In genomic region chr13:37364024-37364423, GRCh38 we compare ENCODE assay signal across 23 cellular contexts.
DNase-seq lines count a peak whose midpoint lies in the region; ATAC-seq and TF ChIP-seq lines count a peak whose summit lies in the region.
"Had no signal": no experiment of that assay in that cellular context is flagged by ENCODE, and none has a peak within 500 bp of the region (broad histone marks: within the 10 kb centered on the region; RNA-seq: fewer than 3 reads in every experiment).

No MANE protein-coding gene starts in this region.

- in situ Hi-C loops in transverse colon (cut with MboI; ENCODE audit: low pct_ligation_motif_present in 1 of 4, low pct_unique_long_range_greater_than_20kb in 1 of 4, low sequenced_read_pairs in 3 of 4) = no loop called here

- H2AFZ ChIP-seq in MM.1S (ENCODE audit: low read length) = no peak overlapping the region

- H3K9ac ChIP-seq in MM.1S (ENCODE audit: low read length) = no peak overlapping the region

- no peaks in the 10 kb centered on the region for H3K9me3 ChIP-seq in right atrium auricular region
- no peaks in the 10 kb centered on the region for H3K9me3 ChIP-seq in right cardiac atrium (ENCODE audit: control insufficient read depth, low read length)
- no peaks in the 10 kb centered on the region for H3K9me3 ChIP-seq in transverse colon
- no peaks in the 10 kb centered on the region for H3K9me3 ChIP-seq in MM.1S (replicated peaks; ENCODE audit: insufficient read depth, low read length)
- H3K9me3 ChIP-seq: Caco-2, MG63 had no signal

- intact Hi-C loops in left ventricle myocardium superior (cut with micrococcal nuclease) = no loop called here
- intact Hi-C loops in right cardiac atrium (cut with DNase I) = no loop called here
- intact Hi-C loops in transverse colon (cut with DNase I; ENCODE audit: low total_unique reads) = no loop called here

- TF ChIP-seq CTCF in right atrium auricular region (IDR thresholded peaks at IDR 0.05) = no peak
- no peak for TF ChIP-seq CTCF in cardiac fibroblast (IDR thresholded peaks at IDR 0.05; ENCODE audit: low read depth, low read length)
- TF ChIP-seq CTCF in transverse colon (IDR thresholded peaks at IDR 0.05) = no peak
- no peak for TF ChIP-seq CTCF in MM.1S (IDR thresholded peaks at IDR 0.05; ENCODE audit: low read length)

- H3K4me1 ChIP-seq in right atrium auricular region (no peaks in the 10 kb centered on the region), right cardiac atrium (ENCODE audit: control insufficient read depth, insufficient read depth, low read length) (no peaks in the 10 kb centered on the region), transverse colon (no peaks in the 10 kb centered on the region), MM.1S (ENCODE audit: low read length) (no peaks in the 10 kb centered on the region)
- H3K4me1 ChIP-seq: Caco-2 had no signal

- no peaks in the 10 kb centered on the region for H3K9me2 ChIP-seq in MM.1S (replicated peaks; ENCODE audit: insufficient read depth, low read length)

- no peak for TF ChIP-seq EP300 in transverse colon (IDR thresholded peaks at IDR 0.05; ENCODE audit: low read depth)

- 70% methylated on average over 1 of the region's 1 CpG for WGBS in right cardiac atrium
- WGBS in transverse colon (ENCODE audit: low coverage in 1 of 2), 2 donors = 83 to 100% methylated on average over 1 of the region's 1 CpG

- DNase-seq in left ventricle myocardium superior (no peak), right atrium auricular region (ENCODE audit: low spot score) (no peak), cardiac fibroblast (ENCODE audit: low read depth in 2 of 2) (peak; percentile 35 to 73), right cardiac atrium (no peak), transverse colon (no peak), MM.1S (no peak), NCI-H524 (lab: John Stamatoyannopoulos, UW) (no peak)
- DNase-seq in activated naive CD4-positive, alpha-beta T cell (lab: John Stamatoyannopoulos, UW) = no peak
- DNase-seq: Caco-2; CD8-positive, alpha-beta T cell; DMS79; EL; GF-D8; KBM-7; MG63; NCI-H2029; NCI-H446 treated with DMSO at 0.1 percent for 48 hours; NCI-H526 treated with DMSO at 0.1 percent for 48 hours; SIG-M5 had no signal

- H3K79me2 ChIP-seq in MM.1S (ENCODE audit: low read length) = no peaks in the 10 kb centered on the region

- H3K27me3 ChIP-seq in right atrium auricular region = no peaks in the 10 kb centered on the region
- no peaks in the 10 kb centered on the region for H3K27me3 ChIP-seq in right cardiac atrium (ENCODE audit: control insufficient read depth, insufficient read depth)
- no peaks in the 10 kb centered on the region for H3K27me3 ChIP-seq in transverse colon
- H3K27me3 ChIP-seq in MM.1S (replicated peaks; ENCODE audit: insufficient read depth, low read length) = no peaks in the 10 kb centered on the region
- H3K27me3 ChIP-seq: MG63 had no signal

- no peaks in the 10 kb centered on the region for H3K36me3 ChIP-seq in right atrium auricular region
- H3K36me3 ChIP-seq in transverse colon = no peaks in the 10 kb centered on the region
- H3K36me3 ChIP-seq in MM.1S (replicated peaks; ENCODE audit: insufficient read depth, low read length) = no peaks in the 10 kb centered on the region
- H3K36me3 ChIP-seq: MG63 had no signal

- H3F3A ChIP-seq in MM.1S (ENCODE audit: insufficient read depth, low read length) = no peaks in the 10 kb centered on the region

- ATAC-seq in left ventricle myocardium superior (peak; percentile 68), right cardiac atrium (peak; percentile 41 to 63)
- ATAC-seq: CD8-positive, alpha-beta T cell; HCT116 had no signal

- no peak overlapping the region for H3K4me3 ChIP-seq in right atrium auricular region
- H3K4me3 ChIP-seq in cardiac fibroblast (replicated peaks in 1 of 2; ENCODE audit: low read depth in 2 of 2, low read length in 2 of 2) = no peak overlapping the region
- no peak overlapping the region for H3K4me3 ChIP-seq in right cardiac atrium (ENCODE audit: low read length)
- no peak overlapping the region for H3K4me3 ChIP-seq in transverse colon
- H3K4me3 ChIP-seq in MM.1S (ENCODE audit: low read length) = no peak overlapping the region
- H3K4me3 ChIP-seq: MG63, SK-N-MC had no signal

- H4K20me1 ChIP-seq in MM.1S (ENCODE audit: insufficient read depth, low read length) = no peaks in the 10 kb centered on the region

- H3K4me2 ChIP-seq in MM.1S (ENCODE audit: low read depth, low read length) = no peak overlapping the region

- no peak for TF ChIP-seq POLR2A in transverse colon (IDR thresholded peaks at IDR 0.05)

- H3K27ac ChIP-seq in right atrium auricular region (no peak overlapping the region), right cardiac atrium (ENCODE audit: low read length) (no peak overlapping the region), transverse colon (no peak overlapping the region), MM.1S (ENCODE audit: low read length) (no peak overlapping the region)
- H3K27ac ChIP-seq: C4-2B, RWPE1, SK-N-MC had no signal

Comparison
In these comparisons a context has a peak if more than half of its experiments do, and no peak if none do; other contexts are left out.
1. DNase-seq: peak in cardiac fibroblast (2 of 2); none in left ventricle myocardium superior (single experiment), right atrium auricular region (single experiment), right cardiac atrium (0 of 3), activated naive CD4-positive, alpha-beta T cell (0 of 4), transverse colon (single experiment), MM.1S (single experiment) and NCI-H524 (0 of 2).